8 cellular contexts compared by ENCODE assay signal in genomic region chr1:225777583-225778411, GRCh38. TPM values are rescaled to one million over a fixed set of nuclear protein-coding genes. Genes with fewer than 3 reads are reported as not detected.
A peak's percentile ranks its signal among the peaks of the same experiment; 100 is the strongest.
DNase-seq lines count a peak whose midpoint lies in the region; ATAC-seq and TF ChIP-seq lines count a peak whose summit lies in the region.

TSS of gene SRP9 (plus strand) at chr1:225777826. CDS start at chr1:225777941, 115 bp downstream.

- no peaks in the 10 kb centered on the region for H3K9me3 Mint-ChIP-seq in activated T-helper 17 cell treated with anti-CD3 and anti-CD28 coated beads, Interleukin-2, amount 50 U/mL, for 72 hours
- H3K9me3 Mint-ChIP-seq in natural killer cell = no peaks in the 10 kb centered on the region

- TF ChIP-seq CTCF in LNCAP (IDR thresholded peaks at IDR 0.05) (peak; percentile 97), natural killer cell (IDR thresholded peaks at IDR 0.05) (peak; percentile 85)

- DNase-seq in ELF-1 (ENCODE audit: low read depth, low spot score) = peak; percentile 100
- peak; percentile 94 for DNase-seq in GOT3 (lab: John Stamatoyannopoulos, UW)
- peak; percentile 100 for DNase-seq in RPMI8226
- peak; percentile 96 for DNase-seq in fibroblast of peridontal ligament (ENCODE audit: extremely low read depth)
- peak; percentile 98 for DNase-seq in natural killer cell
- DNase-seq in stimulated activated naive CD4-positive, alpha-beta T cell treated with Interleukin-2 at 50 U/mL for 16 hours (lab: John Stamatoyannopoulos, UW) = peak; percentile 98

- no peaks in the 10 kb centered on the region for H3K27me3 Mint-ChIP-seq in activated T-helper 17 cell treated with anti-CD3 and anti-CD28 coated beads, Interleukin-2, amount 50 U/mL, for 72 hours
- no peaks in the 10 kb centered on the region for H3K27me3 Mint-ChIP-seq in natural killer cell (ENCODE audit: low read depth in 2 of 2)

- H3K36me3 Mint-ChIP-seq in activated T-helper 17 cell treated with anti-CD3 and anti-CD28 coated beads, Interleukin-2, amount 50 U/mL, for 72 hours (ENCODE audit: low read depth) = no peaks in the 10 kb centered on the region
- no peaks in the 10 kb centered on the region for H3K36me3 Mint-ChIP-seq in natural killer cell

- intact Hi-C loops in natural killer cell (cut with micrococcal nuclease) = loop anchor here (5.0 kb wide), 6 partner anchors 75 to 300 kb away; partner anchors contain the start of genes H3-3A and PYCR2

- H3K4me1 Mint-ChIP-seq in activated T-helper 17 cell treated with anti-CD3 and anti-CD28 coated beads, Interleukin-2, amount 50 U/mL, for 72 hours = peaks cover 13% of the 10 kb centered on the region
- peaks cover 21 to 24% of the 10 kb centered on the region in 2 donors for H3K4me1 Mint-ChIP-seq in natural killer cell

- no peak within 1 kb of the TSS for H3K27ac Mint-ChIP-seq in activated T-helper 17 cell treated with anti-CD3 and anti-CD28 coated beads, Interleukin-2, amount 50 U/mL, for 72 hours
- H3K27ac Mint-ChIP-seq in natural killer cell = no peak within 1 kb of the TSS

- peak; percentile 99 for ATAC-seq in activated T-helper 17 cell treated with anti-CD3 and anti-CD28 coated beads, Interleukin-2, amount 50 U/mL, for 72 hours (replicated peaks)
- peak; percentile 95 to 100 (median 97) for ATAC-seq in natural killer cell

- no peak within 1 kb of the TSS for H3K4me3 Mint-ChIP-seq in activated T-helper 17 cell treated with anti-CD3 and anti-CD28 coated beads, Interleukin-2, amount 50 U/mL, for 72 hours
- H3K4me3 Mint-ChIP-seq in natural killer cell = no peak within 1 kb of the TSS

RNA-seq across cellular contexts. Expression of gene SRP9, which starts in this region (rescaled TPM):
- total RNA-seq in activated T-helper 17 cell treated with anti-CD3 and anti-CD28 coated beads, Interleukin-2, amount 50 U/mL, for 72 hours = 100 to 1,000 TPM; 209 to 281 TPM
- total RNA-seq in natural killer cell = 100 to 1,000 TPM in 1 of 3 donors, 10 to 100 TPM in 2; 83.1 to 116 (median 93.0) TPM

Comparison
In these comparisons a context has a peak if more than half of its experiments do, and no peak if none do; other contexts are left out.
1. Peak in every context shown above with its lines: DNase-seq and ATAC-seq.